Comparison of ENCODE assay signal across 8 cellular contexts in the genomic region with DNA sequence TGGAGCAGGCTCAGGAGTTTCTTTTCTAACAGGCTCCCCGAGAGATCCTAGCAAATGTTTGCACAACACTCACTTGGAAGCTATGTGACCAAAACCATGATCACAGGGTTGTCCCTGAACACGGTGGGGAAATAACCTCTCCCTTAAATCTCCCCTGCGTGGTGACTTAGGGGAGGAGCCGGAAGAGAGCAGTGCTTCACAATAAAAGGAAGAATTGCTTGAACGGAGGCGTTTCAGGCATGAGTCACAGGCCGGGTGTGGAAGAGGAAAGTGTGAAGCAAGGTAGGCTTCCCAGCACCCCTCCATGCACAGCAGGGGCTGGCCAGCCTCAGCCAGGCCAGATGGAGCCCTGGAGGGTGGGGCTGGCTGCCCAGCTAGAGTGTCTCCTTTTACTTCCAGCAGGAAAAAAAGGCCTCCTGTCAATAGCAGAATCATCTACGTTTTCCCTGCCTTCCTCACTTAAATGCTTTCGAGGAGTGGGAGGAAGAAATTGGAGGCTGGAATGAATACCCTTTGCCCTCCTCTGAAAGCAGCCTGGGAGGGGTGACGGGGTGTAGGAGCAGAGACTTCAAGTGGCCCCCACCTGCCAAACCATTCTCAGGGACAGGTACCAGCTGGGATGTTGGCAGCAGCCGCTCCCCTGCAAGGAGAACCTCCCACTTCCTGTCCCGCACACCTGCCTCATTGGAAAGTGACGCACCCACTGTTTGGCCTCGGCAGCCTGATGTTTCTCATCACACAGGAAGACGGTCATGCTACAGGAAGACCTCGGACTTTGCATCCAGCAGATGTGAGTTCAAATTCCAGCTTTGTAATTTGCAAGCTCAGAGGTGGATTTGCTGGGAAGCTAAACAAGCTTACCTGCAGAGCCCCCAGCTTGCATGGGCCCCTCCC.
DNase-seq lines count a peak whose midpoint lies in the region; ATAC-seq, FAIRE-seq and TF ChIP-seq lines count a peak whose summit lies in the region.

No MANE protein-coding gene starts in this region.

- H3K4me3 ChIP-seq in astrocyte of the spinal cord (ENCODE audit: low read depth, low read length) (no peak overlapping the region), HAP-1 (no peak overlapping the region)

- H3K36me3 ChIP-seq in HAP-1 (replicated peaks), result no peaks in the 10 kb centered on the region

- H3K9me3 ChIP-seq in HAP-1, result no peaks in the 10 kb centered on the region

- H3K27me3 ChIP-seq in HAP-1 (ENCODE audit: low read depth), result no peaks in the 10 kb centered on the region

- no peaks in the 10 kb centered on the region for H3K4me1 ChIP-seq in HAP-1

- TF ChIP-seq CTCF in astrocyte of the spinal cord (IDR thresholded peaks at IDR 0.05; ENCODE audit: low read depth, low read length), result no peak

- in situ Hi-C loops in astrocyte of the spinal cord (cut with HindIII; ENCODE audit: low sequenced_read_pairs), result no loop called here
- in situ Hi-C loops in HAP-1 (cut with MboI; ENCODE audit: low sequenced_read_pairs), result no loop called here

- peak; percentile 47 for DNase-seq in GM03348 (ENCODE audit: low spot score)
- DNase-seq in NCI-H128 (lab: John Stamatoyannopoulos, UW; ENCODE audit: unreplicated experiment), result peak; percentile 23
- peak; percentile 30 to 91 (median 76) for DNase-seq in T-helper 2 cell
- peak; percentile 83 for DNase-seq in astrocyte of the spinal cord (ENCODE audit: low read depth, low spot score)
- peak; percentile 85 to 87 for DNase-seq in stimulated activated CD4-positive, alpha-beta T cell treated with anti-CD3 and anti-CD28 coated beads, Interleukin-2, amount 100 ng/mL, for 24 hours
- no peak for DNase-seq in HAP-1 (ENCODE audit: low spot score in 2 of 2)

- peak; percentile 96 for ATAC-seq in HG02610 (IDR thresholded peaks at IDR 0.05; ENCODE audit: unreplicated experiment)

- FAIRE-seq in islet of Langerhans (lab: Jason Lieb, UNC), result peak; percentile 13

Comparison
In these comparisons a context has a peak if more than half of its experiments do, and no peak if none do; other contexts are left out.
1. DNase-seq: peak in GM03348 (single experiment), NCI-H128 (single experiment), T-helper 2 cell (5 of 5), astrocyte of the spinal cord (single experiment) and stimulated activated CD4-positive, alpha-beta T cell treated with anti-CD3 and anti-CD28 coated beads, Interleukin-2, amount 100 ng/mL, for 24 hours (2 of 2); none in HAP-1 (0 of 2).